Comparison of ENCODE assay signal across 23 cellular contexts in genomic region chr5:34772267-34772666, GRCh38.
"Had no signal": no experiment of that assay in that cellular context is flagged by ENCODE, and none has a peak within 500 bp of the region (broad histone marks: within the 10 kb centered on the region; RNA-seq: fewer than 3 reads in every experiment).

No MANE protein-coding gene starts in this region.

- DNase-seq: cortex of kidney; effector memory CD8-positive, alpha-beta T cell; left cardiac atrium; left lung; mammary epithelial cell; mesendoderm; natural killer cell; pancreas; stimulated activated CD4-positive, alpha-beta T cell treated with anti-CD3 and anti-CD28 coated beads, Interleukin-2, amount 100 ng/mL, for 24 hours; stimulated activated CD4-positive, alpha-beta T cell treated with anti-CD3 and anti-CD28 coated beads, Interleukin-4, amount 100 ng/mL, for 24 hours; stimulated activated naive CD8-positive, alpha-beta T cell treated with anti-CD3 and anti-CD28 coated beads, Interleukin-15, Interleukin-2, amounts not matched to agents 100 U/mL and 50 U/mL, for 24 hours; substantia nigra; testis; tibial artery had no signal

- FAIRE-seq: endometrium, frontal cortex, keratinocyte, pancreas, urothelium cell line had no signal

- H3K4me1 ChIP-seq: left lung, pancreas, testis had no signal

- H3K27ac Mint-ChIP-seq: effector memory CD8-positive, alpha-beta T cell; natural killer cell; stimulated activated memory B cell treated with anti-CD40 and anti-IgM and Interleukin-4, amounts not matched to agents 10 μg/mL and 1 μg/mL and 100 μg/mL, for 72 hours had no signal

- H3K9me3 ChIP-seq: left lung, neutrophil, pancreas, testis, tibial artery, upper lobe of left lung had no signal

- H3K4me3 Mint-ChIP-seq: effector memory CD8-positive, alpha-beta T cell; natural killer cell; neural crest cell; stimulated activated memory B cell treated with anti-CD40 and anti-IgM and Interleukin-4, amounts not matched to agents 10 μg/mL and 1 μg/mL and 100 μg/mL, for 72 hours had no signal

- H3K4me1 Mint-ChIP-seq: natural killer cell; stimulated activated memory B cell treated with anti-CD40 and anti-IgM and Interleukin-4, amounts not matched to agents 10 μg/mL and 1 μg/mL and 100 μg/mL, for 72 hours had no signal

- H3K27me3 ChIP-seq: left lung, neutrophil, pancreas, testis, tibial artery, upper lobe of left lung had no signal

- ATAC-seq: effector memory CD8-positive, alpha-beta T cell; natural killer cell; pancreas; stimulated activated memory B cell treated with anti-CD40 and anti-IgM and Interleukin-4, amounts not matched to agents 10 μg/mL and 1 μg/mL and 100 μg/mL, for 72 hours; stimulated activated naive CD8-positive, alpha-beta T cell treated with anti-CD3 and anti-CD28 coated beads, Interleukin-15, Interleukin-2, amounts not matched to agents 100 U/mL and 50 U/mL, for 24 hours had no signal

- H3K4me2 ChIP-seq: smooth muscle cell had no signal

- H3K27ac ChIP-seq: neutrophil, pancreas, testis had no signal

- H3K36me3 ChIP-seq: left lung, neutrophil, pancreas, tibial artery, upper lobe of left lung had no signal

- H3K4me3 ChIP-seq: left lung, pancreas, smooth muscle cell, testis, tibial artery, upper lobe of left lung had no signal
